7 cellular contexts compared by ENCODE assay signal in genomic region chr7:155590215-155591023, GRCh38. TPM values are rescaled to one million over a fixed set of nuclear protein-coding genes. Genes with fewer than 3 reads are reported as not detected.
DNase-seq lines count a peak whose midpoint lies in the region; ATAC-seq and TF ChIP-seq lines count a peak whose summit lies in the region.

No MANE protein-coding gene starts in this region.

- no peaks in the 10 kb centered on the region for H3K27me3 ChIP-seq in Peyer's patch

- H3K27ac Mint-ChIP-seq in neural crest cell (ENCODE audit: unreplicated experiment), result peak overlapping the region; percentile 83

- no peak for TF ChIP-seq POLR2A in Peyer's patch (IDR thresholded peaks at IDR 0.05)

- H3K36me3 Mint-ChIP-seq in neural crest cell (ENCODE audit: low read depth), result no peaks in the 10 kb centered on the region

- ATAC-seq in HG02759 (IDR thresholded peaks at IDR 0.05; ENCODE audit: unreplicated experiment), result peak; percentile 57

- TF ChIP-seq CTCF in neural crest cell (conservative IDR thresholded peaks at IDR 0.05) (no peak), Peyer's patch (IDR thresholded peaks at IDR 0.05) (no peak)

- H3K4me3 Mint-ChIP-seq in neural crest cell, result no peak overlapping the region

- peaks cover 13% of the 10 kb centered on the region for H3K4me1 Mint-ChIP-seq in neural crest cell

- no peaks in the 10 kb centered on the region for H3K9me3 ChIP-seq in Peyer's patch

- no peaks in the 10 kb centered on the region for H3K36me3 ChIP-seq in Peyer's patch

- no peak overlapping the region for H3K27ac ChIP-seq in Peyer's patch

- peaks cover 0 to 13% (median 1%) of the 10 kb centered on the region in 4 donors for H3K4me1 ChIP-seq in Peyer's patch

- H3K4me3 ChIP-seq in Peyer's patch, result no peak overlapping the region

- DNase-seq in NCI-H2196 treated with DMSO at 0.1 percent for 48 hours (lab: John Stamatoyannopoulos, UW; ENCODE audit: unreplicated experiment), result peak; percentile 34
- DNase-seq in cerebellar cortex (ENCODE audit: low spot score), result peak; percentile 85
- peak; percentile 20 for DNase-seq in neural crest cell (ENCODE audit: low read depth, low spot score)
- DNase-seq in Peyer's patch, result no peak
- DNase-seq in NCI-H1930 (lab: John Stamatoyannopoulos, UW), result no peak
- DNase-seq in NCI-H524 treated with DMSO at 0.1 percent for 48 hours (lab: John Stamatoyannopoulos, UW), result no peak

- H3K9me3 Mint-ChIP-seq in neural crest cell, result no peaks in the 10 kb centered on the region

- peaks cover 6% of the 10 kb centered on the region for H3K27me3 Mint-ChIP-seq in neural crest cell (ENCODE audit: low read depth)

RNA-seq across cellular contexts. Expression of gene CNPY1, which starts 44.1 kb away (rescaled TPM):
- total RNA-seq in neural crest cell (1.5 and 2.4 TPM in 2 replicates), Peyer's patch (under 1 TPM in 1 of 4 donors, not detected in 3; 0.40 TPM)

RNA-seq across cellular contexts. Expression of gene RBM33, which starts 54.0 kb away (rescaled TPM):
- total RNA-seq in neural crest cell (73.2 and 74.6 TPM in 2 replicates), Peyer's patch (100 to 1,000 TPM in 3 of 4 donors, 10 to 100 TPM in 1; 87.4 to 191 (median 123) TPM)

Comparison
In these comparisons a context has a peak if more than half of its experiments do, and no peak if none do; other contexts are left out.
1. DNase-seq: peak in NCI-H2196 treated with DMSO at 0.1 percent for 48 hours (single experiment), cerebellar cortex (single experiment) and neural crest cell (single experiment); none in Peyer's patch (0 of 3), NCI-H1930 (0 of 2) and NCI-H524 treated with DMSO at 0.1 percent for 48 hours (single experiment).